1 cellular context compared by ENCODE assay signal in genomic region chr12:9910716-9911421, GRCh38.
A peak's percentile ranks its signal among the peaks of the same experiment; 100 is the strongest.
TF ChIP-seq lines count a peak whose summit lies in the region.

No MANE protein-coding gene starts in this region.

TF ChIP-seq in H1, 55 proteins besides CTCF, POLR2A, EP300 and RAD21:
- TF ChIP-seq SP4 (IDR thresholded peaks at IDR 0.05; ENCODE audit: low read length) (no peak), SP1 (IDR thresholded peaks at IDR 0.05; ENCODE audit: low read depth, low read length) (peak; percentile 73), KDM1A (IDR thresholded peaks at IDR 0.05; ENCODE audit: borderline replicate concordance, low read length) (no peak), SIN3A (conservative IDR thresholded peaks at IDR 0.05 in 1 of 2, IDR thresholded peaks at IDR 0.05 in 1 of 2; ENCODE audit: low read depth in 1 of 2, low read length in 2 of 2) (no peak), MAFK (IDR thresholded peaks at IDR 0.05; ENCODE audit: low read depth, low read length) (no peak), E2F6 (IDR thresholded peaks at IDR 0.05) (peak; percentile 63; the same call in 1 of the 2 replicates), MAX (IDR thresholded peaks at IDR 0.05) (peak; percentile 44), NRF1 (IDR thresholded peaks at IDR 0.05; ENCODE audit: low read depth, low read length) (no peak), CBX8 (IDR thresholded peaks at IDR 0.05; ENCODE audit: borderline replicate concordance, low read depth, low read length) (no peak), ASH2L (IDR thresholded peaks at IDR 0.05; ENCODE audit: low read length) (no peak), FOSL1 (IDR thresholded peaks at IDR 0.05; ENCODE audit: insufficient read depth, low read depth, low read length) (no peak), RFX5 (IDR thresholded peaks at IDR 0.05; ENCODE audit: borderline replicate concordance, low read depth, low read length) (no peak), CHD2 (IDR thresholded peaks at IDR 0.05; ENCODE audit: low read length) (peak; percentile 62; the same call in 1 of the 2 replicates), NANOG (IDR thresholded peaks at IDR 0.05; ENCODE audit: insufficient read depth, low read depth, low read length, poor library complexity, severe bottlenecking) (peak; percentile 15), CBX5 (IDR thresholded peaks at IDR 0.05; ENCODE audit: low read depth, low read length) (no peak), YY1 (IDR thresholded peaks at IDR 0.05; ENCODE audit: low read depth, low read length) (no peak; the same call in 1 of the 2 replicates), KDM5A (IDR thresholded peaks at IDR 0.05; ENCODE audit: low read length) (no peak), POLR2AphosphoS5 (IDR thresholded peaks at IDR 0.05; ENCODE audit: low read depth, low read length) (peak; percentile 99), GTF2F1 (IDR thresholded peaks at IDR 0.05; ENCODE audit: borderline replicate concordance, low read depth, low read length) (peak; percentile 86), PHF8 (conservative IDR thresholded peaks at IDR 0.05; ENCODE audit: low read depth, low read length) (peak; percentile 50; the same call in 1 of the 2 replicates), CTBP2 (IDR thresholded peaks at IDR 0.05; ENCODE audit: borderline replicate concordance, insufficient read depth, insufficient read length, low read length) (no peak), HDAC2 (IDR thresholded peaks at IDR 0.05; ENCODE audit: borderline replicate concordance in 1 of 2, low read depth in 2 of 2, low read length in 2 of 2) (no peak), ATF2 (IDR thresholded peaks at IDR 0.05; ENCODE audit: low read length) (peak; percentile 85), TAF1 (IDR thresholded peaks at IDR 0.05; ENCODE audit: low read depth, low read length) (peak; percentile 96), POU5F1 (IDR thresholded peaks at IDR 0.05; ENCODE audit: low read depth, low read length) (no peak), KDM4A (IDR thresholded peaks at IDR 0.05; ENCODE audit: low read depth, low read length, severe bottlenecking) (no peak), BCL11A (IDR thresholded peaks at IDR 0.05; ENCODE audit: low read depth in 2 of 2, low read length in 2 of 2) (no peak), EGR1 (IDR thresholded peaks at IDR 0.05; ENCODE audit: borderline replicate concordance, low read depth, low read length) (no peak), SRF (IDR thresholded peaks at IDR 0.05; ENCODE audit: low read depth, low read length) (peak; percentile 99), TBP (IDR thresholded peaks at IDR 0.05; ENCODE audit: low read depth, low read length) (peak; percentile 96), HDAC6 (IDR thresholded peaks at IDR 0.05; ENCODE audit: low read depth, low read length) (no peak), CHD1 (IDR thresholded peaks at IDR 0.05; ENCODE audit: low read depth, low read length) (no peak; the same call in 1 of the 2 replicates), JUN (IDR thresholded peaks at IDR 0.05; ENCODE audit: low read depth, low read length) (no peak), RNF2 (IDR thresholded peaks at IDR 0.05; ENCODE audit: borderline replicate concordance, low read depth, low read length, missing control alignments, poor library complexity, severe bottlenecking) (no peak), ZNF274 (IDR thresholded peaks at IDR 0.05; ENCODE audit: borderline replicate concordance, extremely low read depth, low read length) (no peak), CREB1 (IDR thresholded peaks at IDR 0.05) (peak; percentile 30), CEBPB (IDR thresholded peaks at IDR 0.05; ENCODE audit: low read depth, low read length) (peak; percentile 97), TEAD4 (IDR thresholded peaks at IDR 0.05; ENCODE audit: low read depth, low read length) (peak; percentile 84), JUND (IDR thresholded peaks at IDR 0.05; ENCODE audit: low read length) (0 out of 2 replicates have a peak, but pooled peaks have one; percentile 19), BACH1 (IDR thresholded peaks at IDR 0.05; ENCODE audit: low read length) (no peak), CHD7 (IDR thresholded peaks at IDR 0.05; ENCODE audit: insufficient replicate concordance, low read length) (no peak), TAF7 (optimal IDR thresholded peaks at IDR 0.05; ENCODE audit: borderline replicate concordance, low read depth, low read length) (peak; percentile 96), TCF12 (IDR thresholded peaks at IDR 0.05; ENCODE audit: low read depth, low read length) (0 out of 2 replicates have a peak, but pooled peaks have one; percentile 10)
